ENCODE assay signal across 29 cellular contexts in the genomic region with DNA sequence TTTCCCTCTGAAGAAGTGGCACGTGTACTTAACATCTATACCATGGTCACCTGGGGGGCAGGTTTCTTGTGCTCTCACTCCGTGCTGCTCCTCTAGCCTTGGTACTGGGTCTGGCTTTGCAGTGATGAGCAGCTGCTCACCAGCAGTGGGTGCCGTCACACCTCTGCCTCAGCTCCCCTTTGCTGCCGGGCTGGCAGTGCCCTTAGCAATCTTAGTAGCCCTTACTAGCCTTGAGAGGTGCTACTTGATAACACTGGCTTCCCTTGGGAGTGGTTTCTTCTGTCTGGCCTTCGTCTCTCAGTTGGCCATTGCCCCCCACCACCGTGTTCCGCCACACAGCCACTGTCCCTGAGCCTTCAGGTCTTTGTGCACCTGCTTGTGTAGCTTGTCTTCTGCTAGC. TPM values are rescaled to one million over a fixed set of nuclear protein-coding genes. Genes with fewer than 3 reads are reported as not detected.
DNase-seq lines count a peak whose midpoint lies in the region; ATAC-seq, FAIRE-seq and TF ChIP-seq lines count a peak whose summit lies in the region.
"Had no signal": no experiment of that assay in that cellular context is flagged by ENCODE, and none has a peak within 500 bp of the region (broad histone marks: within the 10 kb centered on the region; RNA-seq: fewer than 3 reads in every experiment).

No MANE protein-coding gene starts in this region.

- H3K4me2 ChIP-seq in HepG2 (ENCODE audit: low read depth, low read length) (no peak overlapping the region), neural progenitor cell (no peak overlapping the region)
- H3K4me2 ChIP-seq: hepatocyte had no signal

- no peaks in the 10 kb centered on the region for H3K4me1 Mint-ChIP-seq in activated T-helper 17 cell treated with anti-CD3 and anti-CD28 coated beads, Interleukin-2, amount 50 U/mL, for 72 hours
- H3K4me1 Mint-ChIP-seq in neural progenitor cell (peaks cover 23% of the 10 kb centered on the region), T-cell (peaks cover 26 to 37% (median 34%) of the 10 kb centered on the region in 3 donors)
- peaks cover 9% of the 10 kb centered on the region for H3K4me1 Mint-ChIP-seq in activated CD4-positive, alpha-beta T cell treated with anti-CD3 and anti-CD28 coated beads for 36 hours

- no peak for TF ChIP-seq RAD21 in HepG2 (CRISPR knock-in tag; IDR thresholded peaks at IDR 0.05)

- H3K9me3 ChIP-seq in HepG2 (ENCODE audit: low read length): no peaks in the 10 kb centered on the region
- H3K9me3 ChIP-seq in right lobe of liver: no peaks in the 10 kb centered on the region
- no peaks in the 10 kb centered on the region for H3K9me3 ChIP-seq in neural progenitor cell (ENCODE audit: low read depth)
- H3K9me3 ChIP-seq: right atrium auricular region, thoracic aorta, uterus had no signal

- no peak overlapping the region for H3K27ac ChIP-seq in HepG2 (ENCODE audit: extremely low read length, insufficient read depth, low read length)
- no peak overlapping the region for H3K27ac ChIP-seq in right lobe of liver
- no peak overlapping the region for H3K27ac ChIP-seq in neural progenitor cell
- H3K27ac ChIP-seq: hepatocyte, right atrium auricular region, WERI-Rb-1 had no signal

- no TSS peak for BruUV-seq in HepG2 (replicated peaks; lab: Mats Ljungman, UMichigan)

- no peak for FAIRE-seq in HepG2 (lab: Jason Lieb, UNC)

- H3K27me3 ChIP-seq in HepG2 (ENCODE audit: control insufficient read depth in 1 of 2, insufficient read depth in 2 of 2, low read length in 2 of 2): no peaks in the 10 kb centered on the region
- no peaks in the 10 kb centered on the region for H3K27me3 ChIP-seq in right lobe of liver
- H3K27me3 ChIP-seq in neural progenitor cell: no peaks in the 10 kb centered on the region
- H3K27me3 ChIP-seq: hepatocyte, right atrium auricular region, uterus had no signal

- no peak overlapping the region for H3K4me3 Mint-ChIP-seq in activated T-helper 17 cell treated with anti-CD3 and anti-CD28 coated beads, Interleukin-2, amount 50 U/mL, for 72 hours
- H3K4me3 Mint-ChIP-seq in neural progenitor cell: peak overlapping the region; percentile 50
- no peak overlapping the region for H3K4me3 Mint-ChIP-seq in T-cell
- H3K4me3 Mint-ChIP-seq in activated CD4-positive, alpha-beta T cell treated with anti-CD3 and anti-CD28 coated beads for 36 hours: no peak overlapping the region
- H3K4me3 Mint-ChIP-seq: activated CD4-positive, alpha-beta T cell treated with anti-CD3 and anti-CD28 coated beads, Interleukin-2, amount 10 ng/mL, durations not matched to agents 7 days and 5 days; B cell; CD8-positive, alpha-beta T cell; stimulated activated naive CD8-positive, alpha-beta T cell treated with anti-CD3 and anti-CD28 coated beads, Interleukin-15, Interleukin-2, amounts not matched to agents 100 ng/mL and 50 ng/mL, for 24 hours had no signal

- TF ChIP-seq EP300 in HepG2 (IDR thresholded peaks at IDR 0.05; ENCODE audit: low read depth in 2 of 2, low read length in 2 of 2): no peak
- TF ChIP-seq EP300 in HepG2 (CRISPR knock-in tag; IDR thresholded peaks at IDR 0.05; ENCODE audit: borderline replicate concordance): no peak

- no peak for TF ChIP-seq CTCF in HepG2 (CRISPR knock-in tag; IDR thresholded peaks at IDR 0.05)
- no peak for TF ChIP-seq CTCF in right lobe of liver (IDR thresholded peaks at IDR 0.05)
- no peak for TF ChIP-seq CTCF in neural progenitor cell (IDR thresholded peaks at IDR 0.05)

- H3K79me2 ChIP-seq in HepG2 (ENCODE audit: insufficient read depth, low read length) (peaks cover 29% of the 10 kb centered on the region), neural progenitor cell (ENCODE audit: low read depth) (peaks cover 89% of the 10 kb centered on the region)

- H3K36me3 Mint-ChIP-seq in activated T-helper 17 cell treated with anti-CD3 and anti-CD28 coated beads, Interleukin-2, amount 50 U/mL, for 72 hours (ENCODE audit: low read depth): peaks cover 57% of the 10 kb centered on the region
- H3K36me3 Mint-ChIP-seq in neural progenitor cell (peaks cover 17% of the 10 kb centered on the region), T-cell (peaks cover 12% of the 10 kb centered on the region)
- H3K36me3 Mint-ChIP-seq in activated CD4-positive, alpha-beta T cell treated with anti-CD3 and anti-CD28 coated beads for 36 hours (ENCODE audit: low read depth): peaks cover 13% of the 10 kb centered on the region

- WGBS in HepG2 (ENCODE audit: low lambda C conversion rate): 95% methylated on average over 7 of the region's 7 CpGs
- WGBS in right lobe of liver (ENCODE audit: insufficient coverage, low coverage, low lambda C conversion rate, missing lambda C conversion rate): no CpG with 5 or more reads among the region's 7 CpGs

- H3K4me1 ChIP-seq in HepG2 (ENCODE audit: insufficient read depth, low read length): no peaks in the 10 kb centered on the region
- peaks cover 0 to 8% (median 0%) of the 10 kb centered on the region in 4 donors for H3K4me1 ChIP-seq in right lobe of liver
- H3K4me1 ChIP-seq in neural progenitor cell: no peaks in the 10 kb centered on the region

- DNase-seq in HepG2 (ENCODE audit: low spot score) (no peak), right lobe of liver (no peak), neural progenitor cell (ENCODE audit: low spot score) (no peak), T-cell (no peak), NCI-H1417 (lab: John Stamatoyannopoulos, UW) (no peak)
- DNase-seq in activated CD4-positive, alpha-beta T cell treated with anti-CD3 and anti-CD28 coated beads for 36 hours: no peak
- DNase-seq: ACHN; activated CD4-positive, alpha-beta T cell treated with anti-CD3 and anti-CD28 coated beads, Interleukin-2, amount 10 ng/mL, durations not matched to agents 7 days and 5 days; activated naive CD4-positive, alpha-beta T cell treated with Interleukin-2 at 50 U/mL for 16 hours; activated T-cell treated with anti-CD3 and anti-CD28 coated beads, Interleukin-2, amount 50 U/mL, for 48 hours; CD8-positive, alpha-beta T cell; DMS 273 treated with DMSO at 0.1 percent for 48 hours; EL; left colon; mesenchymal stem cell; MM.1S; NCI-H2029; NCI-H526 treated with DMSO at 0.1 percent for 48 hours; SHP77 treated with DMSO at 0.1 percent for 48 hours; stimulated activated CD4-positive, alpha-beta T cell treated with anti-CD3 and anti-CD28 coated beads, Interleukin-1b, Interleukin-23, amount 100 ng/mL, for 48 hours; T-helper 9 cell; uterus; WERI-Rb-1 had no signal

- intact Hi-C loops in HepG2 (cut with micrococcal nuclease; ENCODE audit: unreplicated experiment): no loop called here
- intact Hi-C loops in right lobe of liver (cut with DNase I): no loop called here
- intact Hi-C loops in activated CD4-positive, alpha-beta T cell treated with anti-CD3 and anti-CD28 coated beads for 36 hours (cut with DNase I, micrococcal nuclease): no loop called here

- in situ Hi-C loops in HepG2 (cut with HindIII; ENCODE audit: extremely low pct_ligation_motif_present, low pct_unique_long_range_greater_than_20kb): no loop called here

- H3F3A ChIP-seq in neural progenitor cell (ENCODE audit: low read depth): no peaks in the 10 kb centered on the region

- peaks cover 14 to 21% of the 10 kb centered on the region in 2 experiments for H3K36me3 ChIP-seq in HepG2 (replicated peaks in 1 of 2; ENCODE audit: control insufficient read depth in 1 of 2, insufficient read depth in 2 of 2, low read length in 2 of 2)
- H3K36me3 ChIP-seq in right lobe of liver: peaks cover 0 to 23% (median 11%) of the 10 kb centered on the region in 4 donors
- no peaks in the 10 kb centered on the region for H3K36me3 ChIP-seq in neural progenitor cell
- H3K36me3 ChIP-seq: uterus had no signal

- CTCF ChIA-PET in HepG2 (lab: Yijun Ruan, JAX; ENCODE audit: low intra/inter-chr PET ratio, low total read pairs): no interaction called here
- CTCF ChIA-PET in T-cell (lab: Charles Lee): interaction anchor here in 1 of 2 donors (0.7 kb wide), 1 partner anchor 662 kb away, joined by 3 read pairs; no protein-coding TSS in a partner anchor
- CTCF ChIA-PET in activated CD4-positive, alpha-beta T cell treated with anti-CD3 and anti-CD28 coated beads for 36 hours (lab: Charles Lee): no interaction called here

- TF ChIP-seq POLR2A in HepG2 (IDR thresholded peaks at IDR 0.05; ENCODE audit: insufficient read depth in 1 of 2, low read depth in 2 of 2, low read length in 2 of 2) (no peak), right lobe of liver (IDR thresholded peaks at IDR 0.05) (no peak)

- peaks cover 8% of the 10 kb centered on the region; the same call in 1 of the 2 replicates for H4K20me1 ChIP-seq in HepG2 (ENCODE audit: insufficient read depth, low read length)
- peaks cover 73% of the 10 kb centered on the region for H4K20me1 ChIP-seq in neural progenitor cell (ENCODE audit: low read depth)

- no peaks in the 10 kb centered on the region for H3K27me3 Mint-ChIP-seq in activated T-helper 17 cell treated with anti-CD3 and anti-CD28 coated beads, Interleukin-2, amount 50 U/mL, for 72 hours
- H3K27me3 Mint-ChIP-seq in neural progenitor cell (ENCODE audit: insufficient read depth, low read depth) (no peaks in the 10 kb centered on the region), T-cell (no peaks in the 10 kb centered on the region)
- H3K27me3 Mint-ChIP-seq in activated CD4-positive, alpha-beta T cell treated with anti-CD3 and anti-CD28 coated beads for 36 hours: no peaks in the 10 kb centered on the region
- H3K27me3 Mint-ChIP-seq: activated CD4-positive, alpha-beta T cell treated with anti-CD3 and anti-CD28 coated beads, Interleukin-2, amount 10 ng/mL, durations not matched to agents 7 days and 5 days; B cell; stimulated activated naive CD8-positive, alpha-beta T cell treated with anti-CD3 and anti-CD28 coated beads, Interleukin-15, Interleukin-2, amounts not matched to agents 100 ng/mL and 50 ng/mL, for 24 hours had no signal

- H3K9ac ChIP-seq in HepG2 (ENCODE audit: insufficient read depth, low read depth, low read length): no peak overlapping the region
- peak overlapping the region; percentile 22 for H3K9ac ChIP-seq in neural progenitor cell

- ATAC-seq in HepG2 (no peak), right lobe of liver (no peak), T-cell (replicated peaks in 1 of 4) (no peak)
- ATAC-seq in activated T-helper 17 cell treated with anti-CD3 and anti-CD28 coated beads, Interleukin-2, amount 50 U/mL, for 72 hours (replicated peaks): no peak
- no peak for ATAC-seq in activated CD4-positive, alpha-beta T cell treated with anti-CD3 and anti-CD28 coated beads for 36 hours
- ATAC-seq: CD8-positive, alpha-beta T cell; left colon had no signal

- POLR2A ChIA-PET in HepG2 (lab: Yijun Ruan, JAX): no interaction called here
- POLR2A ChIA-PET in T-cell (lab: Charles Lee): interaction anchor here in 1 of 2 donors (0.6 kb wide), 1 partner anchor 16 kb away, joined by 3 read pairs; no protein-coding TSS in a partner anchor
- POLR2A ChIA-PET in activated CD4-positive, alpha-beta T cell treated with anti-CD3 and anti-CD28 coated beads for 36 hours (lab: Charles Lee): no interaction called here

- no peaks in the 10 kb centered on the region for H3K9me3 Mint-ChIP-seq in activated T-helper 17 cell treated with anti-CD3 and anti-CD28 coated beads, Interleukin-2, amount 50 U/mL, for 72 hours
- H3K9me3 Mint-ChIP-seq in neural progenitor cell (no peaks in the 10 kb centered on the region), T-cell (no peaks in the 10 kb centered on the region)
- H3K9me3 Mint-ChIP-seq in activated CD4-positive, alpha-beta T cell treated with anti-CD3 and anti-CD28 coated beads for 36 hours (ENCODE audit: low read depth): no peaks in the 10 kb centered on the region
- H3K9me3 Mint-ChIP-seq: activated CD4-positive, alpha-beta T cell treated with anti-CD3 and anti-CD28 coated beads, Interleukin-2, amount 10 ng/mL, durations not matched to agents 7 days and 5 days; CD8-positive, alpha-beta T cell; stimulated activated naive CD8-positive, alpha-beta T cell treated with anti-CD3 and anti-CD28 coated beads, Interleukin-15, Interleukin-2, amounts not matched to agents 100 ng/mL and 50 ng/mL, for 24 hours had no signal

- H2AFZ ChIP-seq in HepG2 (ENCODE audit: low read length) (no peak overlapping the region), neural progenitor cell (replicated peaks) (no peak overlapping the region)
- H2AFZ ChIP-seq: hepatocyte had no signal

- H3K27ac Mint-ChIP-seq in activated T-helper 17 cell treated with anti-CD3 and anti-CD28 coated beads, Interleukin-2, amount 50 U/mL, for 72 hours: peak overlapping the region; percentile 52
- H3K27ac Mint-ChIP-seq in neural progenitor cell (no peak overlapping the region), T-cell (no peak overlapping the region)
- H3K27ac Mint-ChIP-seq in activated CD4-positive, alpha-beta T cell treated with anti-CD3 and anti-CD28 coated beads for 36 hours: no peak overlapping the region
- H3K27ac Mint-ChIP-seq: activated CD4-positive, alpha-beta T cell treated with anti-CD3 and anti-CD28 coated beads, Interleukin-2, amount 10 ng/mL, durations not matched to agents 7 days and 5 days; B cell; CD8-positive, alpha-beta T cell; stimulated activated naive CD8-positive, alpha-beta T cell treated with anti-CD3 and anti-CD28 coated beads, Interleukin-15, Interleukin-2, amounts not matched to agents 100 ng/mL and 50 ng/mL, for 24 hours had no signal

- H3K4me3 ChIP-seq in HepG2 (replicated peaks in 1 of 3; ENCODE audit: insufficient read depth in 1 of 3, low read depth in 2 of 3, low read length in 3 of 3) (no peak overlapping the region), right lobe of liver (no peak overlapping the region), neural progenitor cell (no peak overlapping the region)
- H3K4me3 ChIP-seq: hepatocyte, right atrium auricular region, thoracic aorta, uterus had no signal

RNA-seq across cellular contexts. Expression of a gene that starts 22.6 kb away (rescaled TPM):
- 57.8 and 63.5 TPM in 2 replicates for total RNA-seq in HepG2 (2016; rRNA removed; fragmentation: Illumina TruSeq; extraction: Trizol)
- total RNA-seq in HepG2 (2016; cell fraction: cytosol; rRNA removed; fragmentation: Illumina TruSeq; extraction: Trizol; ENCODE audit: low read depth): 7.9 TPM in 2 replicates
- total RNA-seq in HepG2 (2016; cell fraction: insoluble cytoplasmic fraction; rRNA removed; fragmentation: Illumina TruSeq; extraction: Trizol): 54.6 and 66.2 TPM in 2 replicates
- total RNA-seq in HepG2 (2016; cell fraction: membrane; rRNA removed; fragmentation: Illumina TruSeq; extraction: Trizol): 16.0 and 16.3 TPM in 2 replicates
- 62.3 and 79.9 TPM in 2 replicates for total RNA-seq in HepG2 (2016; cell fraction: nucleus; rRNA removed; fragmentation: Illumina TruSeq; extraction: Trizol)
- polyA plus RNA-seq in HepG2 (2011; rRNA removed): 53.2 and 61.0 TPM in 2 replicates
- polyA plus RNA-seq in HepG2 (2011; cell fraction: cytosol; rRNA removed): 58.4 and 64.7 TPM in 2 replicates
- polyA plus RNA-seq in HepG2 (2011; cell fraction: nucleus; rRNA removed): 171 and 186 TPM in 2 replicates
- 40.1 and 53.2 TPM in 2 replicates for polyA plus RNA-seq in HepG2 (2012)
- polyA plus RNA-seq in HepG2 (2016; cell fraction: cytosol; fragmentation: Illumina TruSeq; extraction: Trizol; ENCODE audit: low read depth): 3.0 and 3.1 TPM in 2 replicates
- polyA plus RNA-seq in HepG2 (2016; cell fraction: insoluble cytoplasmic fraction; fragmentation: Illumina TruSeq; extraction: Trizol; ENCODE audit: low read depth): 50.1 and 51.1 TPM in 2 replicates
- polyA plus RNA-seq in HepG2 (2016; cell fraction: membrane; fragmentation: Illumina TruSeq; extraction: Trizol; ENCODE audit: low read depth): 7.4 and 9.4 TPM in 2 replicates
- 92.4 and 93.3 TPM in 2 replicates for polyA plus RNA-seq in HepG2 (2016; cell fraction: nucleus; fragmentation: Illumina TruSeq; extraction: Trizol; ENCODE audit: insufficient read depth, low read depth)
- 45.0 and 49.1 TPM in 2 replicates for polyA minus RNA-seq in HepG2 (2011; rRNA and poly(A)+ RNA removed; ENCODE audit: low replicate concordance)
- polyA minus RNA-seq in HepG2 (2011; cell fraction: cytosol; rRNA and poly(A)+ RNA removed): 30.6 and 37.7 TPM in 2 replicates
- polyA minus RNA-seq in HepG2 (2011; cell fraction: nucleus; rRNA and poly(A)+ RNA removed): 152 and 165 TPM in 2 replicates
- total RNA-seq in right lobe of liver: 10 to 100 TPM; 45.8 to 78.9 (median 58.0) TPM
- total RNA-seq in activated T-helper 17 cell treated with anti-CD3 and anti-CD28 coated beads, Interleukin-2, amount 50 U/mL, for 72 hours: 100 to 1,000 TPM; 135 to 137 TPM
- 163 and 232 TPM in 2 replicates for total RNA-seq in neural progenitor cell (ENCODE audit: low replicate concordance)
- 100 to 1,000 TPM; 177 to 241 (median 219) TPM for total RNA-seq in T-cell
- total RNA-seq in activated CD4-positive, alpha-beta T cell treated with anti-CD3 and anti-CD28 coated beads for 36 hours: 100 to 1,000 TPM in 1 of 2 experiments, 10 to 100 TPM in 1; 97.4 to 113 TPM
